ENCODE assay signal across 7 cellular contexts in the genomic region with DNA sequence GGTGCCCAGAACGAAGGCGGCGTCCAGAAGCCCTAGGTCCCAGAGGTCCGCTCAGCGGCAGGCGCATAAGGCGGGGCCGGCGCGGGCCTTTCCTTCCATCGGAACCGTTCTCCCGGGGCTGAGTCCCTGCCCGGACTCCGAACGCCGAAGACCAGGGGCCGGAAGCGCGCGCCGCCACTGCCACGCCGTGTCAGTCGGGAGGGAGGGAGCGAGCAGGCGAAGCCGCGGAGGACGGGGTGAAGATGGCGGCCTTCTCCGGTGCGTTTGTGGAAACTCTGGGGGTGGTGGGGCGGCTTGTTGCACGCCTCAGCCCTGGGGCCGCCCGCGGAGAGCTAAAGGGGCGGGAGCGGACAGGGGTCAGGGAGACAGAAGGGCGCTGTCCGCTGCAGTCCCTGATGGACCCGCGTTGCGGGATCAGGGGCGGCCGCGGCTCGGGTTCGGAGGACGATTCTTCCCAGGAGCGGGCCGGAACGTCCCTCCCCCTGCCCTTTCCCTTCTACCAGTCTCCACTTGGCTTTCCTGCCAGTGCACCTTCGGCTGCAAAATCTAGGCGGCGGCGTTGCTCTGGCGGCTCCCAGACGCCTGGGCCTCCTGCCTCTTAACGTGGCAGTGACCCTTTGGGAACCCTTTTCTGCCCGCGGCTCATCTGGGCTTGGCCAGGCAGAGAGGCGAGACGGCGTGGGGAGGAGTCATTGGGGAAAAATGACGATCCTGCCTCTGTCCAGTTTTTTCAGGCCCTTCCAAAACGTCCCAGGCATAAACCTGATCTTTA. TPM values are rescaled to one million over a fixed set of nuclear protein-coding genes. Genes with fewer than 3 reads are reported as not detected.
DNase-seq lines count a peak whose midpoint lies in the region; ATAC-seq, FAIRE-seq and TF ChIP-seq lines count a peak whose summit lies in the region.

A gene (plus strand): TSS at position 177 of the 772 bp plus-strand sequence. CDS start 66 bp downstream, at position 243.

- H3K4me2 ChIP-seq in hepatocyte, result peak within 1 kb of the TSS; percentile 84

- H3K9me2 ChIP-seq in hepatocyte (replicated peaks; ENCODE audit: insufficient read depth), result no peaks in the 10 kb centered on the region

- peaks cover 16% of the 10 kb centered on the region for H4K20me1 ChIP-seq in hepatocyte (ENCODE audit: insufficient read depth, poor library complexity, severe bottlenecking)

- 0% methylated on average over 39 of the region's 68 CpGs for WGBS in hepatocyte (ENCODE audit: low lambda C conversion rate, missing lambda C conversion rate)

- H3K27ac ChIP-seq in hepatocyte, result peak within 1 kb of the TSS; percentile 98

- TF ChIP-seq CTCF in hepatocyte (IDR thresholded peaks at IDR 0.05; ENCODE audit: poor library complexity) (no peak), retinal pigment epithelial cell (conservative IDR thresholded peaks at IDR 0.05; ENCODE audit: low read depth, low read length) (peak; percentile 6)

- no peaks in the 10 kb centered on the region for H3K27me3 ChIP-seq in hepatocyte

- peaks cover 4% of the 10 kb centered on the region for H3K36me3 ChIP-seq in hepatocyte (replicated peaks; ENCODE audit: insufficient read depth, low read depth)

- peak; percentile 88 for ATAC-seq in HG02938 (IDR thresholded peaks at IDR 0.05; ENCODE audit: unreplicated experiment)

- FAIRE-seq in GM18507 (lab: Jason Lieb, UNC), result peak; percentile 76

- H3K4me3 ChIP-seq in hepatocyte, result peak within 1 kb of the TSS; percentile 96
- peak within 1 kb of the TSS; percentile 88 for H3K4me3 ChIP-seq in retinal pigment epithelial cell (ENCODE audit: low read length)

- DNase-seq in GM18507 (ENCODE audit: extremely low spot score, insufficient read length, low read depth), result peak; percentile 73
- peak; percentile 55 for DNase-seq in NCI-H187 treated with DMSO at 0.1 percent for 48 hours (lab: John Stamatoyannopoulos, UW)
- peak; percentile 80 for DNase-seq in T1000 (lab: John Stamatoyannopoulos, UW)
- DNase-seq in astrocyte of the hippocampus (ENCODE audit: low read depth, low spot score), result peak; percentile 95
- peak; percentile 94 for DNase-seq in hepatocyte (ENCODE audit: low spot score)
- DNase-seq in retinal pigment epithelial cell (ENCODE audit: low read depth), result no peak

- peak within 1 kb of the TSS; percentile 97 for H2AFZ ChIP-seq in hepatocyte

- peaks cover 42% of the 10 kb centered on the region for H3K79me2 ChIP-seq in hepatocyte

- H3K4me1 ChIP-seq in hepatocyte (ENCODE audit: insufficient read depth), result peaks cover 3% of the 10 kb centered on the region

- H3K9me3 ChIP-seq in hepatocyte (ENCODE audit: low read depth), result no peaks in the 10 kb centered on the region

RNA-seq across cellular contexts. Expression of the gene that starts here (rescaled TPM):
- 70.2 and 76.7 TPM in 2 replicates for total RNA-seq in hepatocyte
- polyA plus RNA-seq in hepatocyte, result 76.2 and 82.6 TPM in 2 replicates
